In the genomic region with DNA sequence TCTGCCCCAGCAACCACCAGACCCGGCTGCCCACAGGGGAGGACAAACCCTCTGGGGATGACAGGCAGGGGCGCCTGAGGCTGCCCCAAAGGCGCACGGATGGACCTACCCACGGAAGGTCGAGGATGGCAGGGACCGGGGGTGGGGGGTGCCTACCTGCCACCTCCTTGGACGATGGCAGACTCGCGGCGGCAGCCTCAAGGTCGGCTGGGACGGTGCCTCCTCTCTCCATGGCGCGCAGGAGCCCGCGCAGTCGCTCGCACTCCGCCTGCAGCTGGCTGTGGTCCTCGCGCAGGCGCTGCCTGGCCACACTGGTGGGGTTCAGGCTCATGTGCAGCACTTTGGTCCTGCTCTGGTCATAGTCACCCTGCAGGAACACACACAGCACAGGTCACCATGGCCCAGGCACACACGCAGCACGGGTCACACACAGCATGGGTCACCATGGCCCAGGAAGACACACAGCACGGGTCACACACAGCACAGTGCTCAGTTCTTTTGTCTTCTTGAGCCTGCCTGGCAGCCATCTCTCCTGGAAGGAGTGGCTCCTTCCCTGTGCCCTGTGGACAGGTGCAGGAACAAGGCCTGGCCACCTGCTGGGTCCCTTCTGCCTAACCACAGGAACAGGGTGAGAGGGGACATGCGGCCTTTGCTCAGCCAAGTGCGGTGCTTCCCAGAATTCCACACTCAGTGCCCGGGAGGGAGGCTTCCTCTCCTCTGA, we compare ENCODE assay signal across 1 cellular context.
TF ChIP-seq lines count a peak whose summit lies in the region.

No MANE protein-coding gene starts in this region.

TF ChIP-seq in HCT116, 20 proteins besides CTCF, POLR2A, EP300 and RAD21 (continued from another document):
- TF ChIP-seq, protein P1, sequence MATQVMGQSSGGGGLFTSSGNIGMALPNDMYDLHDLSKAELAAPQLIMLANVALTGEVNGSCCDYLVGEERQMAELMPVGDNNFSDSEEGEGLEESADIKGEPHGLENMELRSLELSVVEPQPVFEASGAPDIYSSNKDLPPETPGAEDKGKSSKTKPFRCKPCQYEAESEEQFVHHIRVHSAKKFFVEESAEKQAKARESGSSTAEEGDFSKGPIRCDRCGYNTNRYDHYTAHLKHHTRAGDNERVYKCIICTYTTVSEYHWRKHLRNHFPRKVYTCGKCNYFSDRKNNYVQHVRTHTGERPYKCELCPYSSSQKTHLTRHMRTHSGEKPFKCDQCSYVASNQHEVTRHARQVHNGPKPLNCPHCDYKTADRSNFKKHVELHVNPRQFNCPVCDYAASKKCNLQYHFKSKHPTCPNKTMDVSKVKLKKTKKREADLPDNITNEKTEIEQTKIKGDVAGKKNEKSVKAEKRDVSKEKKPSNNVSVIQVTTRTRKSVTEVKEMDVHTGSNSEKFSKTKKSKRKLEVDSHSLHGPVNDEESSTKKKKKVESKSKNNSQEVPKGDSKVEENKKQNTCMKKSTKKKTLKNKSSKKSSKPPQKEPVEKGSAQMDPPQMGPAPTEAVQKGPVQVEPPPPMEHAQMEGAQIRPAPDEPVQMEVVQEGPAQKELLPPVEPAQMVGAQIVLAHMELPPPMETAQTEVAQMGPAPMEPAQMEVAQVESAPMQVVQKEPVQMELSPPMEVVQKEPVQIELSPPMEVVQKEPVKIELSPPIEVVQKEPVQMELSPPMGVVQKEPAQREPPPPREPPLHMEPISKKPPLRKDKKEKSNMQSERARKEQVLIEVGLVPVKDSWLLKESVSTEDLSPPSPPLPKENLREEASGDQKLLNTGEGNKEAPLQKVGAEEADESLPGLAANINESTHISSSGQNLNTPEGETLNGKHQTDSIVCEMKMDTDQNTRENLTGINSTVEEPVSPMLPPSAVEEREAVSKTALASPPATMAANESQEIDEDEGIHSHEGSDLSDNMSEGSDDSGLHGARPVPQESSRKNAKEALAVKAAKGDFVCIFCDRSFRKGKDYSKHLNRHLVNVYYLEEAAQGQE (IDR thresholded peaks at IDR 0.05; ENCODE audit: low read depth): no peak
- TF ChIP-seq SRF (IDR thresholded peaks at IDR 0.05; ENCODE audit: low read depth) (no peak), EZH2 (IDR thresholded peaks at IDR 0.05) (no peak), ZFX (IDR thresholded peaks at IDR 0.05) (no peak), EGR1 (IDR thresholded peaks at IDR 0.05; ENCODE audit: low read depth) (no peak), ZNF274 (IDR thresholded peaks at IDR 0.05; ENCODE audit: low read depth, low read length) (no peak), ELF1 (IDR thresholded peaks at IDR 0.05; ENCODE audit: borderline replicate concordance, low read depth) (no peak), POLR2AphosphoS5 (IDR thresholded peaks at IDR 0.05; ENCODE audit: low read depth, low read length) (no peak), SIN3A (IDR thresholded peaks at IDR 0.05; ENCODE audit: low read depth) (no peak), YY1 (IDR thresholded peaks at IDR 0.05; ENCODE audit: extremely low read depth, insufficient replicate concordance, low read depth, low read length) (no peak), CEBPB (IDR thresholded peaks at IDR 0.05; ENCODE audit: low read depth) (no peak), EZH2phosphoT487 (IDR thresholded peaks at IDR 0.05; ENCODE audit: borderline replicate concordance) (no peak), SP1 (IDR thresholded peaks at IDR 0.05; ENCODE audit: low read depth) (no peak), TCF7L2 (IDR thresholded peaks at IDR 0.05; ENCODE audit: borderline replicate concordance, extremely low read depth, insufficient read depth, insufficient read length) (no peak), JUND (IDR thresholded peaks at IDR 0.05) (no peak), CBX3 (IDR thresholded peaks at IDR 0.05; ENCODE audit: low read depth) (no peak)
- TF ChIP-seq, protein P2, sequence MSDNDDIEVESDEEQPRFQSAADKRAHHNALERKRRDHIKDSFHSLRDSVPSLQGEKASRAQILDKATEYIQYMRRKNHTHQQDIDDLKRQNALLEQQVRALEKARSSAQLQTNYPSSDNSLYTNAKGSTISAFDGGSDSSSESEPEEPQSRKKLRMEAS (IDR thresholded peaks at IDR 0.05): no peak
- TF ChIP-seq, protein P3, sequence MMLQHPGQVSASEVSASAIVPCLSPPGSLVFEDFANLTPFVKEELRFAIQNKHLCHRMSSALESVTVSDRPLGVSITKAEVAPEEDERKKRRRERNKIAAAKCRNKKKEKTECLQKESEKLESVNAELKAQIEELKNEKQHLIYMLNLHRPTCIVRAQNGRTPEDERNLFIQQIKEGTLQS (IDR thresholded peaks at IDR 0.05): no peak
- TF ChIP-seq, protein P4, sequence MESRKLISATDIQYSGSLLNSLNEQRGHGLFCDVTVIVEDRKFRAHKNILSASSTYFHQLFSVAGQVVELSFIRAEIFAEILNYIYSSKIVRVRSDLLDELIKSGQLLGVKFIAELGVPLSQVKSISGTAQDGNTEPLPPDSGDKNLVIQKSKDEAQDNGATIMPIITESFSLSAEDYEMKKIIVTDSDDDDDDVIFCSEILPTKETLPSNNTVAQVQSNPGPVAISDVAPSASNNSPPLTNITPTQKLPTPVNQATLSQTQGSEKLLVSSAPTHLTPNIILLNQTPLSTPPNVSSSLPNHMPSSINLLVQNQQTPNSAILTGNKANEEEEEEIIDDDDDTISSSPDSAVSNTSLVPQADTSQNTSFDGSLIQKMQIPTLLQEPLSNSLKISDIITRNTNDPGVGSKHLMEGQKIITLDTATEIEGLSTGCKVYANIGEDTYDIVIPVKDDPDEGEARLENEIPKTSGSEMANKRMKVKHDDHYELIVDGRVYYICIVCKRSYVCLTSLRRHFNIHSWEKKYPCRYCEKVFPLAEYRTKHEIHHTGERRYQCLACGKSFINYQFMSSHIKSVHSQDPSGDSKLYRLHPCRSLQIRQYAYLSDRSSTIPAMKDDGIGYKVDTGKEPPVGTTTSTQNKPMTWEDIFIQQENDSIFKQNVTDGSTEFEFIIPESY (IDR thresholded peaks at IDR 0.05; ENCODE audit: extremely low read depth, insufficient replicate concordance, low read length): no peak
